ENCODE assay signal across 36 cellular contexts in genomic region chr11:2329551-2329950, GRCh38. TPM values are rescaled to one million over a fixed set of nuclear protein-coding genes. Genes with fewer than 3 reads are reported as not detected.
"Had no signal": no experiment of that assay in that cellular context is flagged by ENCODE, and none has a peak within 500 bp of the region (broad histone marks: within the 10 kb centered on the region; RNA-seq: fewer than 3 reads in every experiment).

No MANE protein-coding gene starts in this region.

- H3K27ac ChIP-seq: body of pancreas, breast epithelium, cardiac muscle cell, colonic mucosa, epithelial cell of prostate, gastroesophageal sphincter, heart right ventricle had no signal

- H3K4me3 ChIP-seq: body of pancreas, breast epithelium, cardiac muscle cell, colonic mucosa, esophagus squamous epithelium, gastroesophageal sphincter, heart right ventricle had no signal

- H3K4me1 Mint-ChIP-seq: activated CD4-positive, alpha-beta memory T cell treated with anti-CD3 and anti-CD28 coated beads, Interleukin-2, amount 10 ng/mL, durations not matched to agents 7 days and 5 days; activated CD4-positive, alpha-beta T cell treated with anti-CD3 and anti-CD28 coated beads, Interleukin-2, amount 10 ng/mL, durations not matched to agents 7 days and 5 days; activated CD8-positive, alpha-beta memory T cell treated with anti-CD3 and anti-CD28 coated beads, Interleukin-2, amount 10 ng/mL, durations not matched to agents 7 days and 5 days had no signal

- DNase-seq: activated CD4-positive, alpha-beta memory T cell treated with anti-CD3 and anti-CD28 coated beads, Interleukin-2, amount 10 ng/mL, durations not matched to agents 7 days and 5 days; activated CD4-positive, alpha-beta T cell treated with anti-CD3 and anti-CD28 coated beads for 1 hour; activated CD4-positive, alpha-beta T cell treated with anti-CD3 and anti-CD28 coated beads for 4 hours; activated CD4-positive, alpha-beta T cell treated with anti-CD3 and anti-CD28 coated beads, Interleukin-2, amount 10 ng/mL, durations not matched to agents 7 days and 5 days; activated CD4-positive, alpha-beta T cell treated with anti-CD3 and anti-CD28 coated beads, Interleukin-2, amount 50 U/mL, for 4 hours; activated CD8-positive, alpha-beta memory T cell treated with anti-CD3 and anti-CD28 coated beads, Interleukin-2, amount 10 ng/mL, durations not matched to agents 7 days and 5 days; activated CD8-positive, alpha-beta memory T cell treated with anti-CD3 and anti-CD28 coated beads, Interleukin-2, amount 50 U/mL, for 4 hours; activated gamma-delta T cell treated with Interleukin-2 at 50 U/mL for 16 hours; activated naive CD4-positive, alpha-beta T cell treated with anti-CD3 and anti-CD28 coated beads, Interleukin-2, amount 50 U/mL, for 16 hours; activated naive CD4-positive, alpha-beta T cell treated with Interleukin-2 at 50 U/mL for 16 hours; activated T-cell treated with anti-CD3 and anti-CD28 coated beads for 4 hours; activated T-cell treated with anti-CD3 and anti-CD28 coated beads, Interleukin-2, amount 50 U/mL, for 24 hours; activated T-cell treated with anti-CD3 and anti-CD28 coated beads, Interleukin-2, amount 50 U/mL, for 72 hours; amniotic stem cell; body of pancreas; central memory CD4-positive, alpha-beta T cell; cerebellar nuclear complex; colonic mucosa; effector CD8-positive, alpha-beta T cell; esophagus squamous epithelium; foreskin melanocyte; heart right ventricle; T-helper 2 cell had no signal

- H3K36me3 ChIP-seq: breast epithelium, cardiac muscle cell, colonic mucosa, esophagus squamous epithelium, gastroesophageal sphincter, heart right ventricle had no signal

- H3K9me3 ChIP-seq: body of pancreas, breast epithelium, colonic mucosa, gastroesophageal sphincter had no signal

- ATAC-seq: activated CD8-positive, alpha-beta memory T cell treated with anti-CD3 and anti-CD28 coated beads, Interleukin-2, amount 10 ng/mL, durations not matched to agents 7 days and 5 days; activated T-cell treated with anti-CD3 and anti-CD28 coated beads, Interleukin-2, amount 50 U/mL, for 72 hours; body of pancreas; gastroesophageal sphincter; heart right ventricle had no signal

- H3K4me1 ChIP-seq: body of pancreas, colonic mucosa had no signal

- H3K9me3 Mint-ChIP-seq: activated T-cell treated with anti-CD3 and anti-CD28 coated beads, Interleukin-2, amount 50 U/mL, for 24 hours had no signal

- FAIRE-seq: endometrium, endothelial cell of umbilical vein had no signal

- H3K27me3 ChIP-seq: body of pancreas, breast epithelium, cardiac muscle cell, colonic mucosa, gastroesophageal sphincter, heart right ventricle had no signal

- H3K4me3 Mint-ChIP-seq: activated CD4-positive, alpha-beta memory T cell treated with anti-CD3 and anti-CD28 coated beads, Interleukin-2, amount 10 ng/mL, durations not matched to agents 7 days and 5 days; activated CD4-positive, alpha-beta T cell treated with anti-CD3 and anti-CD28 coated beads, Interleukin-2, amount 10 ng/mL, durations not matched to agents 7 days and 5 days; activated CD8-positive, alpha-beta memory T cell treated with anti-CD3 and anti-CD28 coated beads, Interleukin-2, amount 10 ng/mL, durations not matched to agents 7 days and 5 days; activated naive CD8-positive, alpha-beta T cell; activated T-cell treated with anti-CD3 and anti-CD28 coated beads, Interleukin-2, amount 50 U/mL, for 24 hours; activated T-cell treated with anti-CD3 and anti-CD28 coated beads, Interleukin-2, amount 50 U/mL, for 72 hours had no signal

- H3K27ac Mint-ChIP-seq: activated CD4-positive, alpha-beta memory T cell treated with anti-CD3 and anti-CD28 coated beads, Interleukin-2, amount 10 ng/mL, durations not matched to agents 7 days and 5 days; activated CD4-positive, alpha-beta T cell treated with anti-CD3 and anti-CD28 coated beads, Interleukin-2, amount 10 ng/mL, durations not matched to agents 7 days and 5 days; activated CD8-positive, alpha-beta memory T cell treated with anti-CD3 and anti-CD28 coated beads, Interleukin-2, amount 10 ng/mL, durations not matched to agents 7 days and 5 days; activated naive CD8-positive, alpha-beta T cell; activated T-cell treated with anti-CD3 and anti-CD28 coated beads, Interleukin-2, amount 50 U/mL, for 24 hours; activated T-cell treated with anti-CD3 and anti-CD28 coated beads, Interleukin-2, amount 50 U/mL, for 72 hours had no signal

- H3K36me3 Mint-ChIP-seq: activated CD8-positive, alpha-beta memory T cell treated with anti-CD3 and anti-CD28 coated beads, Interleukin-2, amount 10 ng/mL, durations not matched to agents 7 days and 5 days; activated naive CD8-positive, alpha-beta T cell had no signal

RNA-seq across cellular contexts. Expression of gene TSPAN32, which starts 27.7 kb away (rescaled TPM):
- total RNA-seq: dermis microvascular lymphatic vessel endothelial cell, endothelial cell of umbilical vein, glomerular endothelial cell had no signal
- polyA plus RNA-seq: endothelial cell of umbilical vein, fibroblast of lung had no signal

RNA-seq across cellular contexts. Expression of gene C11orf21, which starts 27.8 kb away (rescaled TPM):
- total RNA-seq: dermis microvascular lymphatic vessel endothelial cell, endothelial cell of umbilical vein, fibroblast of villous mesenchyme, glomerular endothelial cell had no signal
- polyA plus RNA-seq: endothelial cell of umbilical vein, fibroblast of lung had no signal

RNA-seq across cellular contexts. Expression of gene ASCL2, which starts 59.2 kb away (rescaled TPM):
- total RNA-seq: cardiac muscle cell; dermis microvascular lymphatic vessel endothelial cell; endothelial cell of umbilical vein; fibroblast of lung; fibroblast of villous mesenchyme; glomerular endothelial cell; T-helper 1 cell treated with Interleukin-12 subunit alpha and Interleukin-12 subunit beta and Interleukin-4 antibody, amounts not matched to agents 30 ng/mL and 1 ng/mL, for 36 hours had no signal
- polyA plus RNA-seq: aorta, cardiac muscle cell, endothelial cell of umbilical vein, fibroblast of lung had no signal
